ENCODE assay signal across 18 cellular contexts in the genomic region with DNA sequence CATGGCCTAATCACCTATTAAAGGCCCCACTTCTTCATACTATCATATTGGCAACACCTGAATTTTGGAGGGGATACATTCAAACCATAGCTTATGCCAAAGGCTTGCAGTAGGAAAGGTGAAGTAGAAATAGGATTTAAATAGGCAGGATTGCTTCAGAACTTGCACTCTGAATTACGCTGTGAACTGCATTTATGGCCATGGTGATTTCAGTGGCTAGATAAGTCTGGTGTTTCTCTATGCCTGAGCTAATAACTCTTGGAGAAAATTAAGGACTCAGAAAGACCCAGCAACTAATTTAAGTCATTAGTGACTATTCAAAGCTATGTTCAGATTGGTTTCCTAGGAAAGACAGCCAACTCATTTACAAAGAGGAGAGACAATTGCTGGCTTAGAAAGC. TPM values are rescaled to one million over a fixed set of nuclear protein-coding genes. Genes with fewer than 3 reads are reported as not detected.
"Had no signal": no experiment of that assay in that cellular context is flagged by ENCODE, and none has a peak within 500 bp of the region (broad histone marks: within the 10 kb centered on the region; RNA-seq: fewer than 3 reads in every experiment).

No MANE protein-coding gene starts in this region.

- DNase-seq: dermis blood vessel endothelial cell; erythroblast; foreskin keratinocyte; head of caudate nucleus; occipital lobe; psoas muscle; stimulated activated CD4-positive, alpha-beta T cell treated with anti-CD3 and anti-CD28 coated beads, Interleukin-2, amount 100 ng/mL, for 48 hours; stimulated activated naive CD4-positive, alpha-beta T cell treated with Interleukin-2 at 50 U/mL for 16 hours; thyroid gland; upper lobe of left lung; uterus had no signal

- H3K27ac Mint-ChIP-seq: endodermal cell; natural killer cell treated with Interleukin-12 subunit alpha and Interleukin-12 subunit beta and Interleukin-15 and Interleukin-18, amount 100 ng/mL, for 72 hours had no signal

- H3K27ac ChIP-seq: colonic mucosa, foreskin keratinocyte, pancreas, psoas muscle, skin epidermis, suprapubic skin, thyroid gland, upper lobe of left lung, uterus had no signal

- H3K9me3 ChIP-seq: colonic mucosa, pancreas, psoas muscle, suprapubic skin, thyroid gland, upper lobe of left lung, uterus had no signal

- H3K4me3 Mint-ChIP-seq: endodermal cell; natural killer cell treated with Interleukin-12 subunit alpha and Interleukin-12 subunit beta and Interleukin-15 and Interleukin-18, amount 100 ng/mL, for 72 hours had no signal

- H3K9me3 Mint-ChIP-seq: endodermal cell; natural killer cell treated with Interleukin-12 subunit alpha and Interleukin-12 subunit beta and Interleukin-15 and Interleukin-18, amount 100 ng/mL, for 72 hours had no signal

- H3K4me3 ChIP-seq: colonic mucosa, pancreas, psoas muscle, skin epidermis, suprapubic skin, thyroid gland, upper lobe of left lung, uterus had no signal

- H3K27me3 ChIP-seq: colonic mucosa, pancreas, suprapubic skin, thyroid gland, upper lobe of left lung, uterus had no signal

- H3K36me3 Mint-ChIP-seq: natural killer cell treated with Interleukin-12 subunit alpha and Interleukin-12 subunit beta and Interleukin-15 and Interleukin-18, amount 100 ng/mL, for 72 hours had no signal

- ATAC-seq: foreskin keratinocyte, pancreas, psoas muscle, sciatic nerve had no signal

- H3K36me3 ChIP-seq: colonic mucosa, pancreas, suprapubic skin, thyroid gland, upper lobe of left lung, uterus had no signal

- H3K4me1 ChIP-seq: colonic mucosa, foreskin keratinocyte, pancreas, psoas muscle, suprapubic skin, thyroid gland, uterus had no signal

RNA-seq across cellular contexts. Expression of gene KL, which starts 59.8 kb away (rescaled TPM):
- total RNA-seq: foreskin keratinocyte had no signal
- polyA plus RNA-seq: foreskin keratinocyte had no signal
